In the genomic region with DNA sequence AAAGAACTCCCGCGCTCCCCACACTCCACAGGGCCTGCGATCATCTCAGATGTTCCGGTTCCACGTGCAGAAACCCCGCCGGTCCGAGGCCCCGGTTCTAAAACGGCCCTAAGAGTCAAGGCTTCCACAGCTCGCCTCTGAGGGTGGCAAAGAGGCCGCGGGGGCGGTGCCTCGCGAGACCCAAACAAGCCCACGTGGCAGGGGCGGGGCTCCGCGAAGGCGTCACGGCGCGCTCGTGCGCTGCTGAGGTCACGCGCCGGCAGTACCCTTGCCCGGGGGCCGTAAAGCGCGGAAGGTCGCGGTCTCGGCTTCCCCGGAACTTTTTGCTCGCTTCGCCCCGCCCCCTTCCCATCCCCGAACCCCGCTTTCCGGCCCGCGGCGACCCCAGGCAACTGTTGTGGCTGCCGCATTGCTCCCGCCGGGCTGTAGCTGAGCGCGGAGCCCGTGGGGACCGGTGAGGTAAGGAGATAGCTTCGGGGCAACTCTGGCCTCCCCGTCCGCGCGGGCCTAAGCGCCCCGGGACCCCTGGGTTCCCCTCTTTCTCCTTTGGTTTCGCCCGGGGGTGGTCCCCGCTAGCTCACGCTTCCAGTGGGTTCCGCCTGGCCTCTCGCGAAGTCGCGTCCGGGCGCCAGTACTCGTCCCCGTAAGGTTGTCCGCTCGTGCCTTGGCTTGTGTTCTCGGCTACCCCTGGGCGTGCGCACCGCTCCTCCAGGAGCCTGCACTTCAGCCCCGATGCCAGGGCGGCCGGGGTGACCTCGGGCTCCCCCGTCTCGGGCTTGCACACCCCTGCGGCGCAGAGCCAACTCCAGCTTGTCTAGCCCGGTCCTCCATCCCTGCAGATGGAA, we compare ENCODE assay signal across 8 cellular contexts.
DNase-seq lines count a peak whose midpoint lies in the region; ATAC-seq, FAIRE-seq and TF ChIP-seq lines count a peak whose summit lies in the region.
"Not testable (repeated sequence)": the region's sequence is repeated elsewhere in the genome, so short reads cannot be mapped to it uniquely, and the experiment has no call there.

A gene (plus strand): TSS at position 351 of the 845 bp plus-strand sequence. CDS start 6,161 bp downstream, outside the sequence.

- DNase-seq in NCI-H2029 (lab: John Stamatoyannopoulos, UW) (peak; percentile 57), T-helper 22 cell (ENCODE audit: low read depth) (peak; percentile 93), astrocyte of the cerebellum (ENCODE audit: low read depth) (peak; percentile 60), hepatic stellate cell (ENCODE audit: low spot score) (peak; percentile 67), putamen (ENCODE audit: low spot score) (peak; percentile 86), urothelium cell line (ENCODE audit: low spot score) (peak; percentile 83)

- H3K4me3 ChIP-seq in astrocyte of the cerebellum (ENCODE audit: low read depth, low read length): peak within 1 kb of the TSS; percentile 66

- TF ChIP-seq CTCF in astrocyte of the cerebellum (IDR thresholded peaks at IDR 0.05; ENCODE audit: low read depth, low read length, missing control alignments): not testable (repeated sequence)

- in situ Hi-C loops in astrocyte of the cerebellum (cut with HindIII; ENCODE audit: low sequenced_read_pairs): not testable (repeated sequence)

- FAIRE-seq in urothelium cell line (lab: Jason Lieb, UNC): peak; percentile 97

- peak; percentile 62 for ATAC-seq in GM18508 (IDR thresholded peaks at IDR 0.05; ENCODE audit: insufficient read depth, unreplicated experiment)
- ATAC-seq in HG02981 (IDR thresholded peaks at IDR 0.05; ENCODE audit: unreplicated experiment): peak; percentile 89

Comparison
In these comparisons a context has a peak if more than half of its experiments do, and no peak if none do; other contexts are left out.
1. Peak in every context shown above with its lines: DNase-seq, ATAC-seq and H3K4me3 ChIP-seq.